In the genomic region with DNA sequence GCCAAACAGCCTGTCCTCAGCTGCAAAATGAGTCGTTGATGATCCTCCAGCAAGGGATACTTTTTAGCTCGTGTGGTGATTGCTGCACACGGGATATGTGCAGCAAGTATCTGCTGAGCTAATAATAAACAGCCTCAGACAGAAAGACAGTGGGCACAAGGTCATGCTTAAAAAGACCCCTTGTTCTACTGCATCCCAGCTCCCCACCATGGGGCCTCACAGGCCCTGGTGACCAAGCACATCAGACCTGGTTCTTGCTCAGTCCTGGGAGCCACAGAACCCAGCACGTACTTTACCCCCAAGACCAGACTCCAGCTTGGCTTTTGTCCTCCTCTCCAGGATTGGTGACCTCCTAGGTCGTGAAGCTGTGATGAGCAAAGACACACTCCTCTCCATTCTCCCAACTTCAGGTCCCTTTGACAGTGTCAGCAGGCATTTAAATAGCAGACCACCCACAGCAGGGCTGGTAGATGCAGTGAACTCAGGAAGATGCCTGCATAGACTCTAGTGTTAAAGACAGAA, we compare ENCODE assay signal across 34 cellular contexts. TPM values are rescaled to one million over a fixed set of nuclear protein-coding genes. Genes with fewer than 3 reads are reported as not detected.
DNase-seq lines count a peak whose midpoint lies in the region; ATAC-seq, FAIRE-seq and TF ChIP-seq lines count a peak whose summit lies in the region.
"Had no signal": no experiment of that assay in that cellular context is flagged by ENCODE, and none has a peak within 500 bp of the region (broad histone marks: within the 10 kb centered on the region; RNA-seq: fewer than 3 reads in every experiment).

No MANE protein-coding gene starts in this region.

- no peak overlapping the region for H3K23ac ChIP-seq in H1 (ENCODE audit: insufficient read length)

- in situ Hi-C loops in HepG2 (cut with HindIII; ENCODE audit: extremely low pct_ligation_motif_present, low pct_unique_long_range_greater_than_20kb) = no loop called here

- no TSS peak for BruUV-seq in HepG2 (replicated peaks; lab: Mats Ljungman, UMichigan)

- WGBS in H1 (ENCODE audit: extremely low coverage in 1 of 2, insufficient coverage in 1 of 2, insufficient read length in 1 of 2, insufficient replicate concordance in 2 of 2, low coverage in 1 of 2, low lambda C conversion rate in 2 of 2, missing lambda C conversion rate in 1 of 2), 2 experiments = 78% methylated on average over 5 of the region's 5 CpGs; no CpG with 5 or more reads in 1 of the 2 experiments
- 18% methylated on average over 5 of the region's 5 CpGs for WGBS in HepG2 (ENCODE audit: low lambda C conversion rate)

- peaks cover 28% of the 10 kb centered on the region for H3K36me3 Mint-ChIP-seq in HFFc6 (ENCODE audit: low read depth)
- peaks cover 8% of the 10 kb centered on the region for H3K36me3 Mint-ChIP-seq in type B pancreatic cell
- H3K36me3 Mint-ChIP-seq: activated naive CD4-positive, alpha-beta T cell treated with anti-CD3 and anti-CD28 coated beads, Interleukin-2, amount 50 U/mL, for 72 hours; stimulated activated effector memory CD8-positive, alpha-beta T cell treated with anti-CD3 and anti-CD28 coated beads, Interleukin-12 subunit alpha, Interleukin-12 subunit beta, amount 100 ng/mL, for 72 hours had no signal

- H3K4me1 Mint-ChIP-seq in HFFc6 (ENCODE audit: low read depth) = peaks cover 100% of the 10 kb centered on the region
- H3K4me1 Mint-ChIP-seq in type B pancreatic cell (ENCODE audit: unreplicated experiment) = peaks cover 66% of the 10 kb centered on the region

- no peak overlapping the region for H3K4ac ChIP-seq in H1 (replicated peaks; ENCODE audit: insufficient read length, low read depth, low read length)

- H4K91ac ChIP-seq in H1 (replicated peaks; ENCODE audit: insufficient read length, low read length) = no peak overlapping the region

- H3K79me2 ChIP-seq in H1 (ENCODE audit: control insufficient read depth in 1 of 2, insufficient read depth in 2 of 2, low read length in 2 of 2) (no peaks in the 10 kb centered on the region), HepG2 (ENCODE audit: insufficient read depth, low read length) (peaks cover 2% of the 10 kb centered on the region)

- H3K9me3 Mint-ChIP-seq in HFFc6 = no peaks in the 10 kb centered on the region
- no peaks in the 10 kb centered on the region for H3K9me3 Mint-ChIP-seq in type B pancreatic cell
- H3K9me3 Mint-ChIP-seq: activated naive CD4-positive, alpha-beta T cell treated with anti-CD3 and anti-CD28 coated beads, Interleukin-2, amount 50 U/mL, for 72 hours; stimulated activated effector memory CD8-positive, alpha-beta T cell treated with anti-CD3 and anti-CD28 coated beads, Interleukin-12 subunit alpha, Interleukin-12 subunit beta, amount 100 ng/mL, for 72 hours had no signal

- H4K8ac ChIP-seq in H1 (ENCODE audit: extremely low read depth, insufficient read depth, low read length) = no peak overlapping the region; the same call in 1 of the 2 replicates

- TF ChIP-seq POLR2A in H1 (IDR thresholded peaks at IDR 0.05; ENCODE audit: control extremely low read depth in 1 of 2, low read depth in 2 of 2, low read length in 2 of 2) (no peak), HepG2 (IDR thresholded peaks at IDR 0.05; ENCODE audit: insufficient read depth in 1 of 2, low read depth in 2 of 2, low read length in 2 of 2) (0 out of 4 replicates have a peak, but pooled peaks of 1 of the 2 experiments have one; percentile 23)

- no peak overlapping the region for H2BK12ac ChIP-seq in H1 (ENCODE audit: low read depth, low read length)

- no peak overlapping the region for H2BK120ac ChIP-seq in H1 (replicated peaks; ENCODE audit: low read depth, low read length)

- TF ChIP-seq RAD21 in H1 (IDR thresholded peaks at IDR 0.05 in 1 of 2, conservative IDR thresholded peaks at IDR 0.05 in 1 of 2; ENCODE audit: low read depth in 2 of 2, low read length in 2 of 2) = no peak
- TF ChIP-seq RAD21 in HepG2 (CRISPR knock-in tag; IDR thresholded peaks at IDR 0.05) = no peak

- H3K27me3 ChIP-seq in H1 (replicated peaks in 1 of 4; ENCODE audit: control insufficient read depth in 3 of 4, extremely low read depth in 1 of 4, insufficient read depth in 3 of 4, low read length in 3 of 4) (no peaks in the 10 kb centered on the region), HepG2 (ENCODE audit: control insufficient read depth in 1 of 2, insufficient read depth in 2 of 2, low read length in 2 of 2) (no peaks in the 10 kb centered on the region), right atrium auricular region (no peaks in the 10 kb centered on the region), tibial artery (no peaks in the 10 kb centered on the region)
- H3K27me3 ChIP-seq: breast epithelium, SJSA1, upper lobe of right lung had no signal

- H3K18ac ChIP-seq in H1 (ENCODE audit: extremely low read depth, low read length) = no peak overlapping the region

- POLR2A ChIA-PET in H1 (lab: Charles Lee; ENCODE audit: partially characterized antibody) (no interaction called here), HepG2 (lab: Yijun Ruan, JAX) (interaction anchor here (0.9 to 3.3 kb wide), 5 partner anchors 9 to 119 kb away, joined by 3 to 35 read pairs (median 7); no protein-coding TSS in a partner anchor)

- no peak for DNase-seq in HFFc6
- DNase-seq in H1 (ENCODE audit: low read depth in 1 of 2, low spot score in 2 of 2) = no peak
- DNase-seq in HepG2 (ENCODE audit: low spot score) = peak; percentile 73
- no peak for DNase-seq in type B pancreatic cell (ENCODE audit: extremely low spot score, unreplicated experiment)
- no peak for DNase-seq in right atrium auricular region (ENCODE audit: low spot score)
- DNase-seq in GOT3 (lab: John Stamatoyannopoulos, UW) = no peak
- DNase-seq in tibial artery = no peak
- DNase-seq: activated CD4-positive, alpha-beta T cell treated with anti-CD3 and anti-CD28 coated beads for 48 hours; activated effector memory CD4-positive, alpha-beta T cell treated with Interleukin-2 at 50 U/mL for 16 hours; amygdala; COR-L47; DND-41; dorsolateral prefrontal cortex; glutamatergic neuron; midbrain; naive thymus-derived CD4-positive, alpha-beta T cell; NCI-H1105; NCI-H2029 treated with DMSO at 0.1 percent for 48 hours; NCI-H526 treated with DMSO at 0.1 percent for 48 hours; nucleus accumbens; stimulated activated CD4-positive, alpha-beta T cell treated with anti-CD3 and anti-CD28 coated beads, Interleukin-15, amount 100 ng/mL, for 24 hours; substantia nigra; T-helper 9 cell; upper lobe of right lung; WERI-Rb-1 had no signal

- H4K20me1 ChIP-seq in H1 (replicated peaks in 1 of 2; ENCODE audit: control insufficient read depth in 1 of 2, insufficient read depth in 2 of 2, low read length in 2 of 2) = peaks cover 0 to 3% of the 10 kb centered on the region in 2 experiments
- no peaks in the 10 kb centered on the region for H4K20me1 ChIP-seq in HepG2 (ENCODE audit: insufficient read depth, low read length)

- 0 out of 2 replicates have a peak, but pooled peaks cover 2% of the 10 kb centered on the region for H3K79me1 ChIP-seq in H1 (ENCODE audit: low read depth, low read length)

- H3K27ac Mint-ChIP-seq in HFFc6 = peak overlapping the region; percentile 77
- peak overlapping the region; percentile 19 for H3K27ac Mint-ChIP-seq in type B pancreatic cell
- H3K27ac Mint-ChIP-seq: naive thymus-derived CD4-positive, alpha-beta T cell; stimulated activated effector memory CD8-positive, alpha-beta T cell treated with anti-CD3 and anti-CD28 coated beads, Interleukin-12 subunit alpha, Interleukin-12 subunit beta, amount 100 ng/mL, for 72 hours had no signal

- no peaks in the 10 kb centered on the region for H3K36me3 ChIP-seq in H1 (ENCODE audit: control insufficient read depth in 2 of 4, insufficient read depth in 4 of 4, low read length in 3 of 4)
- no peaks in the 10 kb centered on the region for H3K36me3 ChIP-seq in HepG2 (replicated peaks in 1 of 2; ENCODE audit: control insufficient read depth in 1 of 2, insufficient read depth in 2 of 2, low read length in 2 of 2)
- H3K36me3 ChIP-seq in right atrium auricular region = no peaks in the 10 kb centered on the region
- no peaks in the 10 kb centered on the region for H3K36me3 ChIP-seq in tibial artery
- H3K36me3 ChIP-seq: breast epithelium, upper lobe of right lung, WERI-Rb-1 had no signal

- no peak overlapping the region for H2BK20ac ChIP-seq in H1 (ENCODE audit: low read length)

- H3K27ac ChIP-seq in H1 (ENCODE audit: low read depth, low read length) (no peak overlapping the region), HepG2 (ENCODE audit: extremely low read length, insufficient read depth, low read length) (peak overlapping the region; percentile 82), right atrium auricular region (no peak overlapping the region), tibial artery (no peak overlapping the region)
- H3K27ac ChIP-seq: C4-2B, SJSA1, upper lobe of right lung, WERI-Rb-1 had no signal

- TF ChIP-seq CTCF in HFFc6 (IDR thresholded peaks at IDR 0.05) = no peak
- TF ChIP-seq CTCF in H1 (IDR thresholded peaks at IDR 0.05; ENCODE audit: control extremely low read depth in 1 of 3, insufficient read depth in 1 of 3, low read depth in 1 of 3, low read length in 3 of 3) = no peak
- TF ChIP-seq CTCF in HepG2 (CRISPR knock-in tag; IDR thresholded peaks at IDR 0.05) = no peak
- TF ChIP-seq CTCF in type B pancreatic cell (conservative IDR thresholded peaks at IDR 0.05) = no peak
- TF ChIP-seq CTCF in right atrium auricular region (IDR thresholded peaks at IDR 0.05) = no peak
- no peak for TF ChIP-seq CTCF in tibial artery (IDR thresholded peaks at IDR 0.05)

- H4K5ac ChIP-seq in H1 (ENCODE audit: insufficient read length, low read depth, low read length) = no peak overlapping the region

- FAIRE-seq in H1 (lab: Jason Lieb, UNC) (no peak), HepG2 (lab: Jason Lieb, UNC) (peak; percentile 67)
- FAIRE-seq: GM18507, GM19239, K562 had no signal

- H3K4me3 Mint-ChIP-seq in HFFc6 (no peak overlapping the region), type B pancreatic cell (no peak overlapping the region)
- H3K4me3 Mint-ChIP-seq: naive thymus-derived CD4-positive, alpha-beta T cell; stimulated activated effector memory CD8-positive, alpha-beta T cell treated with anti-CD3 and anti-CD28 coated beads, Interleukin-12 subunit alpha, Interleukin-12 subunit beta, amount 100 ng/mL, for 72 hours had no signal

- H3K4me2 ChIP-seq in H1 (ENCODE audit: insufficient read depth in 1 of 2, low read depth in 2 of 2, low read length in 2 of 2) (no peak overlapping the region), HepG2 (ENCODE audit: low read depth, low read length) (peak overlapping the region; percentile 71)

- H3K9me3 ChIP-seq in H1 (ENCODE audit: insufficient read depth in 2 of 2, low read depth in 1 of 2, low read length in 1 of 2) (no peaks in the 10 kb centered on the region), HepG2 (ENCODE audit: low read length) (no peaks in the 10 kb centered on the region), right atrium auricular region (no peaks in the 10 kb centered on the region), tibial artery (no peaks in the 10 kb centered on the region)
- H3K9me3 ChIP-seq: breast epithelium, SJSA1, upper lobe of right lung had no signal

- H3K14ac ChIP-seq in H1 (ENCODE audit: insufficient read length) = no peak overlapping the region

- H3K27me3 Mint-ChIP-seq in HFFc6 (ENCODE audit: insufficient read depth) (no peaks in the 10 kb centered on the region; the same call in 1 of the 2 replicates), type B pancreatic cell (no peaks in the 10 kb centered on the region)

- peak overlapping the region; percentile 38 for H3K56ac ChIP-seq in H1 (replicated peaks; ENCODE audit: insufficient read length, low read depth, low read length)

- no peaks in the 10 kb centered on the region for H3K23me2 ChIP-seq in H1 (ENCODE audit: low read depth, low read length)

- no peak overlapping the region for H3K9ac ChIP-seq in H1 (replicated peaks in 1 of 4; ENCODE audit: extremely low read depth in 1 of 4, low read depth in 3 of 4, low read length in 3 of 4)
- H3K9ac ChIP-seq in HepG2 (ENCODE audit: insufficient read depth, low read depth, low read length) = peak overlapping the region; percentile 58

- peak; percentile 70 for ATAC-seq in HepG2
- ATAC-seq: activated naive CD4-positive, alpha-beta T cell treated with anti-CD3 and anti-CD28 coated beads, Interleukin-2, amount 50 U/mL, for 72 hours; K562; naive thymus-derived CD4-positive, alpha-beta T cell; stimulated activated effector memory CD8-positive, alpha-beta T cell treated with anti-CD3 and anti-CD28 coated beads, Interleukin-12 subunit alpha, Interleukin-12 subunit beta, amount 100 ng/mL, for 72 hours; upper lobe of right lung had no signal

- H3K4me1 ChIP-seq in H1 (replicated peaks in 1 of 4; ENCODE audit: control insufficient read depth in 3 of 4, insufficient read depth in 4 of 4, low read length in 3 of 4) = peaks cover 0 to 9% (median 3%) of the 10 kb centered on the region in 4 experiments; a peak in 5 of 7 replicates
- peaks cover 98% of the 10 kb centered on the region for H3K4me1 ChIP-seq in HepG2 (ENCODE audit: insufficient read depth, low read length)
- H3K4me1 ChIP-seq in right atrium auricular region = peaks cover 0 to 65% of the 10 kb centered on the region in 2 donors
- peaks cover 0 to 68% (median 39%) of the 10 kb centered on the region in 4 donors for H3K4me1 ChIP-seq in tibial artery
- H3K4me1 ChIP-seq: breast epithelium had no signal

- H3K4me3 ChIP-seq in H1 (ENCODE audit: extremely low read depth in 1 of 4, insufficient read depth in 2 of 4, low read depth in 3 of 4, low read length in 4 of 4) (no peak overlapping the region), HepG2 (replicated peaks in 1 of 3; ENCODE audit: insufficient read depth in 1 of 3, low read depth in 2 of 3, low read length in 3 of 3) (peak overlapping the region in 1 of 3 experiments; percentile 25; a peak in 2 of 6 replicates), right atrium auricular region (no peak overlapping the region), tibial artery (no peak overlapping the region)
- H3K4me3 ChIP-seq: breast epithelium, dorsolateral prefrontal cortex, K562, SJSA1, upper lobe of right lung had no signal

- intact Hi-C loops in HepG2 (cut with micrococcal nuclease; ENCODE audit: unreplicated experiment) = loop anchor here (1.0 to 5.0 kb wide), 3 partner anchors 8 to 297 kb away; no protein-coding TSS in a partner anchor
- intact Hi-C loops in tibial artery (cut with DNase I; ENCODE audit: low total_unique reads) = loop anchor here (5.0 kb wide), 1 partner anchor 47 kb away; no protein-coding TSS in a partner anchor

- no peak overlapping the region for H2AFZ ChIP-seq in H1 (ENCODE audit: low read length)
- H2AFZ ChIP-seq in HepG2 (ENCODE audit: low read length) = no peak overlapping the region

- CTCF ChIA-PET in H1 (lab: Charles Lee; ENCODE audit: partially characterized antibody) (interaction anchor here (1.2 kb wide), 1 partner anchor 31 kb away, joined by 4 read pairs; no protein-coding TSS in a partner anchor), HepG2 (lab: Yijun Ruan, JAX; ENCODE audit: low intra/inter-chr PET ratio, low total read pairs) (no interaction called here)

- no peak for TF ChIP-seq EP300 in H1 (IDR thresholded peaks at IDR 0.05; ENCODE audit: borderline replicate concordance in 1 of 2, low read depth in 2 of 2, low read length in 2 of 2)
- TF ChIP-seq EP300 in HepG2 (IDR thresholded peaks at IDR 0.05; ENCODE audit: low read depth in 2 of 2, low read length in 2 of 2) = peak in 1 of 2 experiments; percentile 69; a peak in 2 of 4 replicates
- TF ChIP-seq EP300 in HepG2 (CRISPR knock-in tag; IDR thresholded peaks at IDR 0.05; ENCODE audit: borderline replicate concordance) = no peak

- H2BK15ac ChIP-seq in H1 (ENCODE audit: low read length) = no peak overlapping the region

- H2AK5ac ChIP-seq in H1 (ENCODE audit: low read depth, low read length) = no peak overlapping the region

- H2BK5ac ChIP-seq in H1 (ENCODE audit: low read depth, low read length) = no peak overlapping the region

RNA-seq across cellular contexts. Expression of gene EGFR, which starts 50.5 kb away (rescaled TPM):
- total RNA-seq in HFFc6 (2021; fragmentation: NEBNext Ultra II Directional; extraction: Animal tissue kit (Norgen Biotek cat#: 25700)) = 10 to 100 TPM; 69.9 to 87.2 (median 77.0) TPM
- total RNA-seq in H1 (2021; fragmentation: NEBNext Ultra II Directional; extraction: Animal tissue kit (Norgen Biotek cat#: 25700)) = 5.8 and 6.0 TPM in 2 replicates
- polyA plus RNA-seq in H1 (2011; rRNA removed) (1.9 and 2.8 TPM in 2 replicates), HepG2 (2011; rRNA removed) (7.9 and 10.0 TPM in 2 replicates)
- 1.9 TPM for polyA plus RNA-seq in H1 (2011; cell fraction: cytosol; rRNA removed)
- polyA plus RNA-seq in H1 (2011; cell fraction: nucleus; rRNA removed) = 6.7 TPM
- polyA plus RNA-seq in H1 (2012, experiment 1 of 2) = 1.9 to 2.7 TPM (median 2.4 TPM) in 4 replicates
- polyA plus RNA-seq in H1 (2012, experiment 2 of 2) = 0.39 TPM
- polyA plus RNA-seq in H1 (2013, experiment 1 of 2) = 3.8 TPM
- polyA plus RNA-seq in H1 (2013, experiment 2 of 2) = 3.7 TPM
- 6.6 and 7.1 TPM in 2 replicates for polyA minus RNA-seq in H1 (2011; rRNA and poly(A)+ RNA removed)
- 8.6 TPM for polyA minus RNA-seq in H1 (2011; cell fraction: cytosol; rRNA and poly(A)+ RNA removed)
- 5.3 TPM for polyA minus RNA-seq in H1 (2011; cell fraction: nucleus; rRNA and poly(A)+ RNA removed)
- total RNA-seq in HepG2 (2016; rRNA removed; fragmentation: Illumina TruSeq; extraction: Trizol) (7.0 TPM in 2 replicates), type B pancreatic cell (ENCODE audit: low replicate concordance) (44.6 and 56.5 TPM in 2 replicates), right atrium auricular region (10 to 100 TPM; 21.1 to 22.5 TPM)
- total RNA-seq in HepG2 (2016; cell fraction: cytosol; rRNA removed; fragmentation: Illumina TruSeq; extraction: Trizol; ENCODE audit: low read depth) = 1.3 and 1.9 TPM in 2 replicates
- 5.7 and 7.1 TPM in 2 replicates for total RNA-seq in HepG2 (2016; cell fraction: insoluble cytoplasmic fraction; rRNA removed; fragmentation: Illumina TruSeq; extraction: Trizol)
- 3.8 and 3.9 TPM in 2 replicates for total RNA-seq in HepG2 (2016; cell fraction: membrane; rRNA removed; fragmentation: Illumina TruSeq; extraction: Trizol)
- total RNA-seq in HepG2 (2016; cell fraction: nucleus; rRNA removed; fragmentation: Illumina TruSeq; extraction: Trizol) = 18.3 and 21.6 TPM in 2 replicates
- polyA plus RNA-seq in HepG2 (2011; cell fraction: cytosol; rRNA removed) = 5.7 and 6.5 TPM in 2 replicates
- polyA plus RNA-seq in HepG2 (2011; cell fraction: nucleus; rRNA removed) = 15.6 and 16.1 TPM in 2 replicates
- 12.3 and 19.1 TPM in 2 replicates for polyA plus RNA-seq in HepG2 (2012)
- polyA plus RNA-seq in HepG2 (2016; cell fraction: cytosol; fragmentation: Illumina TruSeq; extraction: Trizol; ENCODE audit: low read depth) = 0.76 and 0.86 TPM in 2 replicates
- 4.0 and 4.9 TPM in 2 replicates for polyA plus RNA-seq in HepG2 (2016; cell fraction: insoluble cytoplasmic fraction; fragmentation: Illumina TruSeq; extraction: Trizol; ENCODE audit: low read depth)
- polyA plus RNA-seq in HepG2 (2016; cell fraction: membrane; fragmentation: Illumina TruSeq; extraction: Trizol; ENCODE audit: low read depth) = 1.4 and 1.9 TPM in 2 replicates
- polyA plus RNA-seq in HepG2 (2016; cell fraction: nucleus; fragmentation: Illumina TruSeq; extraction: Trizol; ENCODE audit: insufficient read depth, low read depth) = 17.3 and 18.5 TPM in 2 replicates
- polyA minus RNA-seq in HepG2 (2011; rRNA and poly(A)+ RNA removed; ENCODE audit: low replicate concordance) = 21.0 and 51.4 TPM in 2 replicates
- polyA minus RNA-seq in HepG2 (2011; cell fraction: cytosol; rRNA and poly(A)+ RNA removed) = 9.3 and 14.3 TPM in 2 replicates
- polyA minus RNA-seq in HepG2 (2011; cell fraction: nucleus; rRNA and poly(A)+ RNA removed) = 25.0 and 26.9 TPM in 2 replicates
- total RNA-seq: activated CD8-positive, alpha-beta memory T cell treated with anti-CD3 and anti-CD28 coated beads for 36 hours; activated naive CD4-positive, alpha-beta T cell treated with anti-CD3 and anti-CD28 coated beads, Interleukin-2, amount 50 U/mL, for 72 hours had no signal
- polyA plus RNA-seq: K562; naive thymus-derived CD4-positive, alpha-beta T cell had no signal
